18 cellular contexts compared by ENCODE assay signal in the genomic region with DNA sequence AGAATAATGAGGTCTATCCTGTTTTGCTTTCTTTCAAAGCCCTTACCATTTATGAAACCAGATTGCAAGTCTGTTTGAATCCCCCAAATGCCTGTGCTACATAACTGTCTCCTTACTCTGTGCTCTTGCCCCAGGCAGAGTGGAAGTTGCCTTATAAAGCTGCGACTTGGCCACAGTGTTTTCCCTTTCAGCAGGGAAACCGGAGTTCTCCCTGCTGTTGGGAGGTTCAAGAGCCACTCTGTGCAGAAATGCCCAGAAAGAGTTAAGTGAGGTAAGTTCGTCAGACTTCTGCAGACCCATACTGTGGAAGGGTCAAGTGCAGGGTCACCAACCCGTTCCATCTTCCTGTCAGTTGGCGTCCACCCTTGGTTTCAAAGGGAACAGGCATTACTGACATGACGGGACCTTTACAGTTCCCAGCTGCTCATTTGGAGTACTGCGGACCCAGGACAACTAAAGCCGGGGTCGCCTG.
DNase-seq lines count a peak whose midpoint lies in the region; ATAC-seq and TF ChIP-seq lines count a peak whose summit lies in the region.
"Had no signal": no experiment of that assay in that cellular context is flagged by ENCODE, and none has a peak within 500 bp of the region (broad histone marks: within the 10 kb centered on the region; RNA-seq: fewer than 3 reads in every experiment).

No MANE protein-coding gene starts in this region.

- WGBS in ectodermal cell, 2 experiments: 46 to 48% methylated on average over 9 of the region's 9 CpGs
- WGBS in hepatocyte (ENCODE audit: low lambda C conversion rate, missing lambda C conversion rate): 51% methylated on average over 9 of the region's 9 CpGs
- 53 to 72% methylated on average over 3 to 9 of the region's 9 CpGs for WGBS in transverse colon (ENCODE audit: low coverage in 1 of 2), 2 donors

- no peak for TF ChIP-seq POLR2A in transverse colon (IDR thresholded peaks at IDR 0.05)

- H3K4me1 ChIP-seq in ectodermal cell (ENCODE audit: control insufficient read depth, insufficient read depth, low read length): peaks cover 46% of the 10 kb centered on the region
- H3K4me1 ChIP-seq in hepatocyte (ENCODE audit: insufficient read depth): peaks cover 26% of the 10 kb centered on the region
- peaks cover 44% of the 10 kb centered on the region for H3K4me1 ChIP-seq in neural progenitor cell
- peaks cover 4 to 27% (median 11%) of the 10 kb centered on the region in 4 donors for H3K4me1 ChIP-seq in transverse colon

- DNase-seq in hepatocyte (ENCODE audit: low spot score): no peak
- DNase-seq in neural progenitor cell (ENCODE audit: low spot score): no peak
- peak; percentile 10 for DNase-seq in transverse colon
- DNase-seq in NCI-H2227 (lab: John Stamatoyannopoulos, UW; ENCODE audit: unreplicated experiment): no peak
- DNase-seq in SK-N-DZ (ENCODE audit: low spot score): no peak
- no peak for DNase-seq in amygdala (lab: John Stamatoyannopoulos, UW)
- no peak for DNase-seq in left colon
- DNase-seq: activated effector memory CD4-positive, alpha-beta T cell treated with anti-CD3 and anti-CD28 coated beads, Interleukin-2, amount 50 U/mL, for 16 hours; aorta; GF-D8; hypothalamus; MM.1S; NCI-H2029; NCI-H774; occipital lobe; RPMI8226; T-cell had no signal

- H3K4me2 ChIP-seq in hepatocyte (peak overlapping the region; percentile 65), neural progenitor cell (no peak overlapping the region)

- H3K36me3 ChIP-seq in ectodermal cell (ENCODE audit: control insufficient read depth, insufficient read depth, low read length): no peaks in the 10 kb centered on the region
- H3K36me3 ChIP-seq in hepatocyte (replicated peaks; ENCODE audit: insufficient read depth, low read depth): no peaks in the 10 kb centered on the region
- H3K36me3 ChIP-seq in neural progenitor cell: no peaks in the 10 kb centered on the region
- no peaks in the 10 kb centered on the region for H3K36me3 ChIP-seq in transverse colon

- H3K27me3 ChIP-seq in ectodermal cell (ENCODE audit: control insufficient read depth, insufficient read depth, low read length, poor library complexity, severe bottlenecking) (no peaks in the 10 kb centered on the region), hepatocyte (no peaks in the 10 kb centered on the region), neural progenitor cell (no peaks in the 10 kb centered on the region), transverse colon (no peaks in the 10 kb centered on the region)

- H2AFZ ChIP-seq in hepatocyte (no peak overlapping the region), neural progenitor cell (replicated peaks) (no peak overlapping the region)

- no peaks in the 10 kb centered on the region for H3K9me2 ChIP-seq in hepatocyte (replicated peaks; ENCODE audit: insufficient read depth)

- no peaks in the 10 kb centered on the region for H3K79me2 ChIP-seq in hepatocyte
- H3K79me2 ChIP-seq in neural progenitor cell (ENCODE audit: low read depth): no peaks in the 10 kb centered on the region

- H3K9me3 Mint-ChIP-seq in neural progenitor cell: no peaks in the 10 kb centered on the region
- H3K9me3 Mint-ChIP-seq: T-cell had no signal

- no peak for TF ChIP-seq CTCF in hepatocyte (IDR thresholded peaks at IDR 0.05; ENCODE audit: poor library complexity)
- TF ChIP-seq CTCF in neural progenitor cell (IDR thresholded peaks at IDR 0.05): no peak
- no peak for TF ChIP-seq CTCF in transverse colon (IDR thresholded peaks at IDR 0.05)

- H3K27ac ChIP-seq in ectodermal cell (ENCODE audit: insufficient read depth, low read depth, low read length, poor library complexity, severe bottlenecking) (peak overlapping the region; percentile 40), hepatocyte (peak overlapping the region; percentile 61), neural progenitor cell (no peak overlapping the region), transverse colon (peak overlapping the region in 3 of 4 donors; percentile 48 to 66 (median 65))

- H3K9ac ChIP-seq in neural progenitor cell: no peak overlapping the region

- H4K20me1 ChIP-seq in hepatocyte (ENCODE audit: insufficient read depth, poor library complexity, severe bottlenecking) (no peaks in the 10 kb centered on the region), neural progenitor cell (ENCODE audit: low read depth) (peaks cover 8% of the 10 kb centered on the region)

- intact Hi-C loops in transverse colon (cut with DNase I; ENCODE audit: low total_unique reads): no loop called here
- intact Hi-C loops in left colon (cut with DNase I, micrococcal nuclease): no loop called here

- no peak overlapping the region for H3K4me3 ChIP-seq in ectodermal cell (ENCODE audit: insufficient read depth, low read depth, low read length)
- H3K4me3 ChIP-seq in hepatocyte: no peak overlapping the region
- H3K4me3 ChIP-seq in neural progenitor cell: no peak overlapping the region
- peak overlapping the region in 2 of 4 donors; percentile 3 to 29 for H3K4me3 ChIP-seq in transverse colon

- peaks cover 2% of the 10 kb centered on the region for H3K27me3 Mint-ChIP-seq in neural progenitor cell (ENCODE audit: insufficient read depth, low read depth)
- H3K27me3 Mint-ChIP-seq: T-cell had no signal

- peak overlapping the region; percentile 50 for H3K4me3 Mint-ChIP-seq in neural progenitor cell
- H3K4me3 Mint-ChIP-seq: T-cell had no signal

- H3K4me1 Mint-ChIP-seq in neural progenitor cell: peaks cover 54% of the 10 kb centered on the region

- in situ Hi-C loops in transverse colon (cut with MboI; ENCODE audit: low pct_ligation_motif_present in 1 of 4, low pct_unique_long_range_greater_than_20kb in 1 of 4, low sequenced_read_pairs in 3 of 4): no loop called here

- peaks cover 36% of the 10 kb centered on the region for H3F3A ChIP-seq in neural progenitor cell (ENCODE audit: low read depth)

- no peaks in the 10 kb centered on the region for H3K36me3 Mint-ChIP-seq in neural progenitor cell
- H3K36me3 Mint-ChIP-seq: T-cell had no signal

- no peak for ATAC-seq in left colon
- ATAC-seq: T-cell had no signal

- H3K27ac Mint-ChIP-seq in neural progenitor cell: peak overlapping the region; percentile 74
- H3K27ac Mint-ChIP-seq: T-cell had no signal

- no peak for TF ChIP-seq EP300 in transverse colon (IDR thresholded peaks at IDR 0.05; ENCODE audit: low read depth)

- H3K9me3 ChIP-seq in ectodermal cell (ENCODE audit: control insufficient read depth, low read length) (no peaks in the 10 kb centered on the region), hepatocyte (ENCODE audit: low read depth) (no peaks in the 10 kb centered on the region), neural progenitor cell (ENCODE audit: low read depth) (no peaks in the 10 kb centered on the region), transverse colon (no peaks in the 10 kb centered on the region)
